9 cellular contexts compared by ENCODE assay signal in genomic region chr5:100647461-100648230, GRCh38.
DNase-seq lines count a peak whose midpoint lies in the region; ATAC-seq and TF ChIP-seq lines count a peak whose summit lies in the region.
"Had no signal": no experiment of that assay in that cellular context is flagged by ENCODE, and none has a peak within 500 bp of the region (broad histone marks: within the 10 kb centered on the region; RNA-seq: fewer than 3 reads in every experiment).

No MANE protein-coding gene starts in this region.

- no peaks in the 10 kb centered on the region for H3K9me3 ChIP-seq in PC-3 (ENCODE audit: low read length)

- no peaks in the 10 kb centered on the region for H3K9me2 ChIP-seq in PC-3 (replicated peaks; ENCODE audit: low read length)

- H4K20me1 ChIP-seq in PC-3 (ENCODE audit: low read length) = no peaks in the 10 kb centered on the region

- H3K27ac ChIP-seq in PC-3 (ENCODE audit: low read length) = no peak overlapping the region
- no peak overlapping the region for H3K27ac ChIP-seq in foreskin keratinocyte
- H3K27ac ChIP-seq in caudate nucleus (ENCODE audit: low read depth, low read length) = no peak overlapping the region

- no peaks in the 10 kb centered on the region for H3K9me3 Mint-ChIP-seq in stimulated activated effector memory CD8-positive, alpha-beta T cell treated with anti-CD3 and anti-CD28 coated beads, Interleukin-12 subunit alpha, Interleukin-12 subunit beta, amount 100 ng/mL, for 72 hours
- H3K9me3 Mint-ChIP-seq: memory B cell had no signal

- no peaks in the 10 kb centered on the region for H3K36me3 ChIP-seq in PC-3 (ENCODE audit: low read depth, low read length)

- ATAC-seq in HG02981 (IDR thresholded peaks at IDR 0.05; ENCODE audit: unreplicated experiment) (peak; percentile 67), PC-3 (peak; percentile 69), foreskin keratinocyte (peak; percentile 72)
- peak; percentile 57 for ATAC-seq in stimulated activated effector memory CD8-positive, alpha-beta T cell treated with anti-CD3 and anti-CD28 coated beads, Interleukin-12 subunit alpha, Interleukin-12 subunit beta, amount 100 ng/mL, for 72 hours

- H2AFZ ChIP-seq in PC-3 (ENCODE audit: low read length) = peak overlapping the region; percentile 37

- peaks cover 5% of the 10 kb centered on the region; the same call in 1 of the 2 replicates for H3K4me1 ChIP-seq in PC-3 (ENCODE audit: insufficient read depth, low read length)
- peaks cover 4% of the 10 kb centered on the region for H3K4me1 ChIP-seq in foreskin keratinocyte

- H3K4me2 ChIP-seq in PC-3 (ENCODE audit: low read length) = peak overlapping the region; percentile 29

- H3K4me3 Mint-ChIP-seq in stimulated activated effector memory CD8-positive, alpha-beta T cell treated with anti-CD3 and anti-CD28 coated beads, Interleukin-12 subunit alpha, Interleukin-12 subunit beta, amount 100 ng/mL, for 72 hours = no peak overlapping the region
- H3K4me3 Mint-ChIP-seq: memory B cell had no signal

- no peaks in the 10 kb centered on the region for H3K36me3 Mint-ChIP-seq in stimulated activated effector memory CD8-positive, alpha-beta T cell treated with anti-CD3 and anti-CD28 coated beads, Interleukin-12 subunit alpha, Interleukin-12 subunit beta, amount 100 ng/mL, for 72 hours
- H3K36me3 Mint-ChIP-seq: memory B cell had no signal

- H3K27me3 ChIP-seq in PC-3 (ENCODE audit: low read length) (no peaks in the 10 kb centered on the region), foreskin keratinocyte (no peaks in the 10 kb centered on the region)

- no peak overlapping the region for H3K4me3 ChIP-seq in PC-3 (ENCODE audit: low read length)

- H3F3A ChIP-seq in PC-3 (ENCODE audit: low read length, unreplicated experiment) = no peaks in the 10 kb centered on the region

- peak; percentile 7 for DNase-seq in stimulated activated CD4-positive, alpha-beta T cell treated with anti-CD3 and anti-CD28 coated beads, Interleukin-15, amount 100 ng/mL, for 24 hours
- DNase-seq in stimulated activated CD4-positive, alpha-beta T cell treated with anti-CD3 and anti-CD28 coated beads, Interleukin-2, amount 100 ng/mL, for 48 hours = no peak
- DNase-seq in PC-3 (peak; percentile 57), foreskin keratinocyte (peak in 1 of 2 donors; percentile 51), caudate nucleus (lab: John Stamatoyannopoulos, UW) (no peak), OCI-M2 (lab: John Stamatoyannopoulos, UW; ENCODE audit: unreplicated experiment) (no peak)
- DNase-seq in stimulated activated effector memory CD8-positive, alpha-beta T cell treated with anti-CD3 and anti-CD28 coated beads, Interleukin-12 subunit alpha, Interleukin-12 subunit beta, amount 100 ng/mL, for 72 hours (ENCODE audit: low spot score in 2 of 2) = no peak

- TF ChIP-seq CTCF in PC-3 (conservative IDR thresholded peaks at IDR 0.05; ENCODE audit: low read depth, low read length) = no peak
- no peak for TF ChIP-seq CTCF in foreskin keratinocyte (conservative IDR thresholded peaks at IDR 0.05)

- no TSS peak for BruUV-seq in PC-3 (replicated peaks; lab: Mats Ljungman, UMichigan)

- intact Hi-C loops in PC-3 (cut with micrococcal nuclease) = no loop called here

- CTCF ChIA-PET in PC-3 (lab: Charles Lee) = no interaction called here

- H3K79me2 ChIP-seq in PC-3 (ENCODE audit: low read length) = no peaks in the 10 kb centered on the region

- no peaks in the 10 kb centered on the region for H3K4me1 Mint-ChIP-seq in stimulated activated effector memory CD8-positive, alpha-beta T cell treated with anti-CD3 and anti-CD28 coated beads, Interleukin-12 subunit alpha, Interleukin-12 subunit beta, amount 100 ng/mL, for 72 hours
- H3K4me1 Mint-ChIP-seq: memory B cell had no signal

- H3K9ac ChIP-seq in PC-3 (ENCODE audit: low read length) = no peak overlapping the region

- POLR2A ChIA-PET in PC-3 (lab: Charles Lee; ENCODE audit: unreplicated experiment) = no interaction called here

- no peak overlapping the region for H3K27ac Mint-ChIP-seq in stimulated activated effector memory CD8-positive, alpha-beta T cell treated with anti-CD3 and anti-CD28 coated beads, Interleukin-12 subunit alpha, Interleukin-12 subunit beta, amount 100 ng/mL, for 72 hours
- H3K27ac Mint-ChIP-seq: memory B cell had no signal

Comparison
In these comparisons a context has a peak if more than half of its experiments do, and no peak if none do; other contexts are left out.
1. DNase-seq: peak in stimulated activated CD4-positive, alpha-beta T cell treated with anti-CD3 and anti-CD28 coated beads, Interleukin-15, amount 100 ng/mL, for 24 hours (single experiment) and PC-3 (single experiment); none in stimulated activated CD4-positive, alpha-beta T cell treated with anti-CD3 and anti-CD28 coated beads, Interleukin-2, amount 100 ng/mL, for 48 hours (0 of 2), stimulated activated effector memory CD8-positive, alpha-beta T cell treated with anti-CD3 and anti-CD28 coated beads, Interleukin-12 subunit alpha, Interleukin-12 subunit beta, amount 100 ng/mL, for 72 hours (0 of 2), caudate nucleus (0 of 61) and OCI-M2 (single experiment).
2. Peak in every context shown above with its lines, with median percentiles within 50 percentile points of each other: ATAC-seq.